Comparison of ENCODE assay signal across 21 cellular contexts in the genomic region with DNA sequence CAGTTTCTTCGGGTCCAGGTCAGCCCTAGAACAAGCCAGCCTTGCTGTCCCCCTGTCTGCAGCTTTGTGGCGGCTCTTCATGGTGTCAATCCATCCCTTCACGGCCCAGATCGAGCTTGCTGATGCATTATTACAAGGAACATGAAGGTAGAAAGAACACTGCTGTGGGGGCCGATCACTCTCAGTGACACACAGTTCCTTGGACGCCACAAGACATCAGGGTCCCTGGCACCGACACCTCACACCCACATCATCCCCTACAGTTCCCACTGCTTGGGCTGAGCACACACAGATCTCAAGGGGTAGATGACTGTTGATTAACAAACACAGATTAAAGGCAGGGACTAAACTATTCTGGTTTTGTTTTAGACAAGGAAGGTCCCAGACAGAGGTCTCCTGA.
A peak's percentile ranks its signal among the peaks of the same experiment; 100 is the strongest.
DNase-seq lines count a peak whose midpoint lies in the region; ATAC-seq, FAIRE-seq and TF ChIP-seq lines count a peak whose summit lies in the region.
"Had no signal": no experiment of that assay in that cellular context is flagged by ENCODE, and none has a peak within 500 bp of the region (broad histone marks: within the 10 kb centered on the region; RNA-seq: fewer than 3 reads in every experiment).

No MANE protein-coding gene starts in this region.

- no peaks in the 10 kb centered on the region for H3K9me3 ChIP-seq in CD4-positive, CD25-positive, alpha-beta regulatory T cell (ENCODE audit: control insufficient read depth in 2 of 2, low read length in 2 of 2)
- H3K9me3 ChIP-seq in H9 (ENCODE audit: control insufficient read depth, low read depth, low read length), result no peaks in the 10 kb centered on the region
- no peaks in the 10 kb centered on the region for H3K9me3 ChIP-seq in HepG2 (ENCODE audit: low read length)
- no peaks in the 10 kb centered on the region for H3K9me3 ChIP-seq in heart left ventricle
- H3K9me3 ChIP-seq in small intestine (ENCODE audit: control insufficient read depth, low read depth), result no peaks in the 10 kb centered on the region
- H3K9me3 ChIP-seq: A549 had no signal

- POLR2A ChIA-PET in naive thymus-derived CD8-positive, alpha-beta T cell (lab: Charles Lee), result no interaction called here
- POLR2A ChIA-PET in HepG2 (lab: Yijun Ruan, JAX) (no interaction called here), T-cell (lab: Charles Lee) (no interaction called here)

- no peaks in the 10 kb centered on the region for H3K23me2 ChIP-seq in H9 (ENCODE audit: insufficient read length, low read depth, low read length, poor library complexity, severe bottlenecking)

- H2BK15ac ChIP-seq in H9 (ENCODE audit: low read depth, low read length), result no peak overlapping the region

- no peak overlapping the region for H4K8ac ChIP-seq in H9 (replicated peaks; ENCODE audit: insufficient read length, low read depth, low read length)

- no peak overlapping the region for H2BK120ac ChIP-seq in H9 (ENCODE audit: low read depth, low read length, poor library complexity, severe bottlenecking)

- no TSS peak for BruUV-seq in HepG2 (replicated peaks; lab: Mats Ljungman, UMichigan)

- H4K20me1 ChIP-seq in H9 (ENCODE audit: control insufficient read depth, insufficient read depth, insufficient read length) (no peaks in the 10 kb centered on the region), HepG2 (ENCODE audit: insufficient read depth, low read length) (no peaks in the 10 kb centered on the region)

- no CpG with 5 or more reads among the region's 7 CpGs for WGBS in H9 (ENCODE audit: extremely low coverage, insufficient read length, low lambda C conversion rate)
- over 99% methylated on average over 7 of the region's 7 CpGs for WGBS in HepG2 (ENCODE audit: low lambda C conversion rate)
- 96 to 98% (median 96%) methylated on average over 7 of the region's 7 CpGs for WGBS in heart left ventricle, 4 donors
- 95 to 96% (median 96%) methylated on average over 7 of the region's 7 CpGs for WGBS in small intestine, 3 donors

- H3T11ph ChIP-seq in H9 (ENCODE audit: low read length), result no peak overlapping the region

- no peak overlapping the region for H2AFZ ChIP-seq in H9 (ENCODE audit: low read length)
- no peak overlapping the region for H2AFZ ChIP-seq in HepG2 (ENCODE audit: low read length)

- FAIRE-seq in HepG2 (lab: Jason Lieb, UNC), result no peak
- FAIRE-seq in small intestine (lab: Jason Lieb, UNC), result no peak
- FAIRE-seq: A549, GM12892, H1 had no signal

- no peak overlapping the region for H3K4ac ChIP-seq in H9 (ENCODE audit: low read depth, low read length)

- H3K27ac Mint-ChIP-seq in CD4-positive, CD25-positive, alpha-beta regulatory T cell, result peak overlapping the region in 2 of 3 donors; percentile 2 to 20
- H3K27ac Mint-ChIP-seq in H9 (peak overlapping the region; percentile 10 to 74 (median 52); a peak in 4 of 7 replicates), chondrocyte (ENCODE audit: unreplicated experiment) (peak overlapping the region; percentile 6), T-cell (peak overlapping the region in 1 of 2 donors; percentile 41)
- peak overlapping the region in 6 of 10 donors; percentile 8 to 44 (median 38) for H3K27ac Mint-ChIP-seq in naive thymus-derived CD8-positive, alpha-beta T cell
- H3K27ac Mint-ChIP-seq: CD4-positive, alpha-beta T cell had no signal

- no peak overlapping the region for H3K9ac ChIP-seq in H9 (ENCODE audit: extremely low read depth, insufficient read length, low read length)
- H3K9ac ChIP-seq in HepG2 (ENCODE audit: insufficient read depth, low read depth, low read length), result no peak overlapping the region

- no peak overlapping the region for H3K23ac ChIP-seq in H9 (ENCODE audit: insufficient read length, low read depth, low read length)

- in situ Hi-C loops in HepG2 (cut with HindIII; ENCODE audit: extremely low pct_ligation_motif_present, low pct_unique_long_range_greater_than_20kb), result no loop called here

- H3K4me2 ChIP-seq in H9 (ENCODE audit: insufficient read depth, insufficient read length, low read length), result no peak overlapping the region
- no peak overlapping the region for H3K4me2 ChIP-seq in HepG2 (ENCODE audit: low read depth, low read length)
- H3K4me2 ChIP-seq: A549 had no signal

- no peak overlapping the region for H3K4me3 Mint-ChIP-seq in CD4-positive, CD25-positive, alpha-beta regulatory T cell
- H3K4me3 Mint-ChIP-seq in H9, result no peak overlapping the region
- no peak overlapping the region for H3K4me3 Mint-ChIP-seq in chondrocyte (ENCODE audit: unreplicated experiment)
- H3K4me3 Mint-ChIP-seq in naive thymus-derived CD8-positive, alpha-beta T cell, result no peak overlapping the region
- no peak overlapping the region for H3K4me3 Mint-ChIP-seq in T-cell
- H3K4me3 Mint-ChIP-seq: CD4-positive, alpha-beta T cell had no signal

- no peak overlapping the region for H3K56ac ChIP-seq in H9 (ENCODE audit: insufficient read length, low read depth, low read length)

- peaks cover 23 to 47% (median 28%) of the 10 kb centered on the region in 4 donors for H3K4me1 Mint-ChIP-seq in CD4-positive, CD25-positive, alpha-beta regulatory T cell
- peaks cover 10% of the 10 kb centered on the region in 2 experiments; a peak in 3 of 4 replicates for H3K4me1 Mint-ChIP-seq in H9
- H3K4me1 Mint-ChIP-seq in chondrocyte (ENCODE audit: low read depth), result peaks cover 3% of the 10 kb centered on the region
- H3K4me1 Mint-ChIP-seq in naive thymus-derived CD8-positive, alpha-beta T cell, result peaks cover 7 to 21% (median 17%) of the 10 kb centered on the region in 4 donors
- peaks cover 12 to 20% (median 14%) of the 10 kb centered on the region in 3 donors for H3K4me1 Mint-ChIP-seq in T-cell

- peaks cover 33% of the 10 kb centered on the region for H3K36me3 Mint-ChIP-seq in CD4-positive, CD25-positive, alpha-beta regulatory T cell
- H3K36me3 Mint-ChIP-seq in H9 (ENCODE audit: insufficient read depth in 1 of 3, low read depth in 3 of 3) (peaks cover 5 to 29% (median 7%) of the 10 kb centered on the region in 3 experiments; a peak in 5 of 7 replicates), chondrocyte (ENCODE audit: low read depth) (peaks cover 8% of the 10 kb centered on the region), T-cell (peaks cover 38% of the 10 kb centered on the region)
- peaks cover 0 to 78% (median 3%) of the 10 kb centered on the region in 3 donors for H3K36me3 Mint-ChIP-seq in naive thymus-derived CD8-positive, alpha-beta T cell

- no peak overlapping the region for H3K18ac ChIP-seq in H9 (ENCODE audit: insufficient read length, low read depth, low read length)

- TF ChIP-seq RAD21 in HepG2 (CRISPR knock-in tag; IDR thresholded peaks at IDR 0.05), result no peak

- no peaks in the 10 kb centered on the region for H3K9me3 Mint-ChIP-seq in CD4-positive, CD25-positive, alpha-beta regulatory T cell
- H3K9me3 Mint-ChIP-seq in H9, result no peaks in the 10 kb centered on the region
- H3K9me3 Mint-ChIP-seq in chondrocyte (ENCODE audit: low read depth), result no peaks in the 10 kb centered on the region
- H3K9me3 Mint-ChIP-seq in naive thymus-derived CD8-positive, alpha-beta T cell, result no peaks in the 10 kb centered on the region
- no peaks in the 10 kb centered on the region for H3K9me3 Mint-ChIP-seq in T-cell
- H3K9me3 Mint-ChIP-seq: CD4-positive, alpha-beta T cell had no signal

- no peak for DNase-seq in CD4-positive, CD25-positive, alpha-beta regulatory T cell
- DNase-seq in H9 (no peak), chondrocyte (ENCODE audit: low spot score) (no peak), HepG2 (ENCODE audit: low spot score) (no peak), heart left ventricle (no peak), small intestine (no peak), T-cell (no peak)
- DNase-seq in naive thymus-derived CD8-positive, alpha-beta T cell, result no peak
- DNase-seq: Calu3; CD4-positive, alpha-beta T cell; DMS153; Kasumi-1; NCI-H1694 treated with DMSO at 0.1 percent for 48 hours; NCI-H2081 treated with DMSO at 0.1 percent for 48 hours; NCI-H2171 treated with DMSO at 0.1 percent for 48 hours; NCI-H524 treated with DMSO at 0.1 percent for 48 hours; RPMI8226; SHP77 had no signal

- H3K4me3 ChIP-seq in CD4-positive, CD25-positive, alpha-beta regulatory T cell (ENCODE audit: low read depth, low read length), result no peak overlapping the region
- no peak overlapping the region for H3K4me3 ChIP-seq in HepG2 (replicated peaks in 1 of 3; ENCODE audit: insufficient read depth in 1 of 3, low read depth in 2 of 3, low read length in 3 of 3)
- H3K4me3 ChIP-seq in heart left ventricle, result no peak overlapping the region
- H3K4me3 ChIP-seq in small intestine (ENCODE audit: low read depth in 1 of 2, low read length in 2 of 2), result no peak overlapping the region
- H3K4me3 ChIP-seq: A549 had no signal

- H3K36me3 ChIP-seq in CD4-positive, CD25-positive, alpha-beta regulatory T cell (ENCODE audit: control insufficient read depth, insufficient read depth, low read length), result peaks cover 63% of the 10 kb centered on the region
- H3K36me3 ChIP-seq in HepG2 (replicated peaks in 1 of 2; ENCODE audit: control insufficient read depth in 1 of 2, insufficient read depth in 2 of 2, low read length in 2 of 2), result peaks cover 9 to 18% of the 10 kb centered on the region in 2 experiments; a peak in 4 of 5 replicates
- peaks cover 0 to 40% (median 20%) of the 10 kb centered on the region in 9 donors for H3K36me3 ChIP-seq in heart left ventricle
- peaks cover 4 to 10% of the 10 kb centered on the region in 2 donors for H3K36me3 ChIP-seq in small intestine (ENCODE audit: control insufficient read depth in 2 of 2, insufficient read depth in 2 of 2, low read length in 2 of 2)

- no peak for TF ChIP-seq EP300 in HepG2 (IDR thresholded peaks at IDR 0.05; ENCODE audit: low read depth in 2 of 2, low read length in 2 of 2)
- no peak for TF ChIP-seq EP300 in HepG2 (CRISPR knock-in tag; IDR thresholded peaks at IDR 0.05; ENCODE audit: borderline replicate concordance)

- H3K27ac ChIP-seq in CD4-positive, CD25-positive, alpha-beta regulatory T cell (ENCODE audit: insufficient read depth, low read length, poor library complexity, severe bottlenecking), result no peak overlapping the region
- H3K27ac ChIP-seq in H9 (ENCODE audit: insufficient read length, low read depth, low read length) (no peak overlapping the region), HepG2 (ENCODE audit: extremely low read length, insufficient read depth, low read length) (no peak overlapping the region), heart left ventricle (no peak overlapping the region), small intestine (ENCODE audit: low read depth in 1 of 2, low read length in 1 of 2) (no peak overlapping the region)
- H3K27ac ChIP-seq: A549 had no signal

- H4K5ac ChIP-seq in H9 (ENCODE audit: insufficient read length, low read depth, low read length), result no peak overlapping the region

- H3K27me3 Mint-ChIP-seq in CD4-positive, CD25-positive, alpha-beta regulatory T cell, result no peaks in the 10 kb centered on the region
- H3K27me3 Mint-ChIP-seq in H9 (ENCODE audit: low read depth), result no peaks in the 10 kb centered on the region
- no peaks in the 10 kb centered on the region for H3K27me3 Mint-ChIP-seq in chondrocyte (ENCODE audit: low read depth)
- no peaks in the 10 kb centered on the region for H3K27me3 Mint-ChIP-seq in naive thymus-derived CD8-positive, alpha-beta T cell
- H3K27me3 Mint-ChIP-seq in T-cell, result no peaks in the 10 kb centered on the region
- H3K27me3 Mint-ChIP-seq: CD4-positive, alpha-beta T cell had no signal

- H3K79me2 ChIP-seq in H9 (ENCODE audit: insufficient read depth, low read length), result no peaks in the 10 kb centered on the region
- H3K79me2 ChIP-seq in HepG2 (ENCODE audit: insufficient read depth, low read length), result no peaks in the 10 kb centered on the region

- peaks cover 11% of the 10 kb centered on the region for H3K4me1 ChIP-seq in CD4-positive, CD25-positive, alpha-beta regulatory T cell (ENCODE audit: control insufficient read depth, insufficient read depth, low read length, poor library complexity, severe bottlenecking)
- H3K4me1 ChIP-seq in H9 (ENCODE audit: insufficient read depth, low read length), result no peaks in the 10 kb centered on the region
- no peaks in the 10 kb centered on the region for H3K4me1 ChIP-seq in HepG2 (ENCODE audit: insufficient read depth, low read length)
- peaks cover 0 to 28% (median 7%) of the 10 kb centered on the region in 12 donors for H3K4me1 ChIP-seq in heart left ventricle
- H3K4me1 ChIP-seq in small intestine (ENCODE audit: control insufficient read depth in 2 of 2, insufficient read depth in 1 of 2, low read depth in 1 of 2, low read length in 1 of 2), result no peaks in the 10 kb centered on the region
- H3K4me1 ChIP-seq: A549 had no signal

- no peak overlapping the region for H2BK5ac ChIP-seq in H9 (ENCODE audit: insufficient read length, low read length)

- CTCF ChIA-PET in HepG2 (lab: Yijun Ruan, JAX; ENCODE audit: low intra/inter-chr PET ratio, low total read pairs) (no interaction called here), T-cell (lab: Charles Lee) (no interaction called here)

- H2AK5ac ChIP-seq in H9 (ENCODE audit: insufficient read length, low read length), result no peak overlapping the region

- H3K27me3 ChIP-seq in CD4-positive, CD25-positive, alpha-beta regulatory T cell (ENCODE audit: control insufficient read depth, insufficient read depth, low read length), result no peaks in the 10 kb centered on the region
- H3K27me3 ChIP-seq in H9 (ENCODE audit: insufficient read depth, low read length) (no peaks in the 10 kb centered on the region), HepG2 (ENCODE audit: control insufficient read depth in 1 of 2, insufficient read depth in 2 of 2, low read length in 2 of 2) (no peaks in the 10 kb centered on the region), heart left ventricle (no peaks in the 10 kb centered on the region), small intestine (ENCODE audit: control insufficient read depth in 2 of 2, insufficient read depth in 2 of 2, low read length in 2 of 2) (no peaks in the 10 kb centered on the region)

- intact Hi-C loops in HepG2 (cut with micrococcal nuclease; ENCODE audit: unreplicated experiment), result no loop called here
- intact Hi-C loops in heart left ventricle (cut with DNase I), result no loop called here

- TF ChIP-seq CTCF in H9 (conservative IDR thresholded peaks at IDR 0.05) (no peak), chondrocyte (IDR thresholded peaks at IDR 0.05) (no peak), HepG2 (CRISPR knock-in tag; IDR thresholded peaks at IDR 0.05) (no peak), heart left ventricle (IDR thresholded peaks at IDR 0.05) (no peak)

- H2BK20ac ChIP-seq in H9 (ENCODE audit: low read depth, low read length, poor library complexity, severe bottlenecking), result no peak overlapping the region

- H3K14ac ChIP-seq in H9 (ENCODE audit: insufficient read depth, low read length), result no peak overlapping the region

- no peak overlapping the region for H2BK12ac ChIP-seq in H9 (ENCODE audit: insufficient read length, low read depth, low read length)

- H4K91ac ChIP-seq in H9 (ENCODE audit: insufficient read length, low read depth, low read length), result no peak overlapping the region

- no peak for ATAC-seq in CD4-positive, CD25-positive, alpha-beta regulatory T cell (ENCODE audit: low read depth in 2 of 2)
- ATAC-seq in naive thymus-derived CD8-positive, alpha-beta T cell, result no peak
- ATAC-seq in HepG2 (no peak), heart left ventricle (no peak), T-cell (replicated peaks in 1 of 4) (no peak)
- ATAC-seq: A549 had no signal

- no peaks in the 10 kb centered on the region for H3K79me1 ChIP-seq in H9 (ENCODE audit: insufficient read depth, low read depth, low read length, poor library complexity, severe bottlenecking)

- TF ChIP-seq POLR2A in HepG2 (IDR thresholded peaks at IDR 0.05; ENCODE audit: insufficient read depth in 1 of 2, low read depth in 2 of 2, low read length in 2 of 2) (no peak), heart left ventricle (IDR thresholded peaks at IDR 0.05) (no peak)
